ENCODE assay signal across 8 cellular contexts in genomic region chr14:92729632-92730358, GRCh38. TPM values are rescaled to one million over a fixed set of nuclear protein-coding genes. Genes with fewer than 3 reads are reported as not detected.
A peak's percentile ranks its signal among the peaks of the same experiment; 100 is the strongest.
DNase-seq lines count a peak whose midpoint lies in the region; FAIRE-seq and TF ChIP-seq lines count a peak whose summit lies in the region.

No MANE protein-coding gene starts in this region.

- DNase-seq in GM12891 (ENCODE audit: insufficient read length, low spot score) (no peak), H4 (ENCODE audit: low spot score) (peak; percentile 89), NB4 (ENCODE audit: low read depth) (peak; percentile 88), fibroblast of villous mesenchyme (ENCODE audit: low read depth) (peak; percentile 97), transverse colon (no peak), endothelial cell (ENCODE audit: low spot score) (no peak), T-helper 9 cell (no peak), HuH-7.5 (ENCODE audit: low spot score) (no peak)

- intact Hi-C loops in transverse colon (cut with DNase I; ENCODE audit: low total_unique reads) = no loop called here

- no peak for TF ChIP-seq EP300 in transverse colon (IDR thresholded peaks at IDR 0.05; ENCODE audit: low read depth)

- peaks cover 0 to 12% (median 3%) of the 10 kb centered on the region in 4 donors for H3K36me3 ChIP-seq in transverse colon

- no peak overlapping the region for H3K27ac Mint-ChIP-seq in endothelial cell (ENCODE audit: unreplicated experiment)

- no peaks in the 10 kb centered on the region for H3K9me3 ChIP-seq in transverse colon

- peak; percentile 80 for FAIRE-seq in GM12891 (lab: Jason Lieb, UNC)

- no peaks in the 10 kb centered on the region for H3K27me3 ChIP-seq in transverse colon

- H3K36me3 Mint-ChIP-seq in endothelial cell (ENCODE audit: low read depth, unreplicated experiment) = peaks cover 41% of the 10 kb centered on the region

- in situ Hi-C loops in transverse colon (cut with MboI; ENCODE audit: low pct_ligation_motif_present in 1 of 4, low pct_unique_long_range_greater_than_20kb in 1 of 4, low sequenced_read_pairs in 3 of 4) = no loop called here

- H3K4me3 Mint-ChIP-seq in endothelial cell (ENCODE audit: unreplicated experiment) = no peak overlapping the region

- 63 to 64% methylated on average over 8 to 14 of the region's 14 CpGs for WGBS in transverse colon (ENCODE audit: low coverage in 1 of 2), 2 donors

- H3K4me1 Mint-ChIP-seq in endothelial cell (ENCODE audit: unreplicated experiment) = no peaks in the 10 kb centered on the region

- no peak overlapping the region for H3K4me3 ChIP-seq in NB4 (ENCODE audit: low read depth, low read length)
- no peak overlapping the region for H3K4me3 ChIP-seq in fibroblast of villous mesenchyme (ENCODE audit: low read depth, low read length)
- H3K4me3 ChIP-seq in transverse colon = no peak overlapping the region

- H3K9me3 Mint-ChIP-seq in endothelial cell (ENCODE audit: unreplicated experiment) = no peaks in the 10 kb centered on the region

- peaks cover 16 to 29% (median 23%) of the 10 kb centered on the region in 4 donors for H3K4me1 ChIP-seq in transverse colon

- no peaks in the 10 kb centered on the region for H3K27me3 Mint-ChIP-seq in endothelial cell (ENCODE audit: unreplicated experiment)

- TF ChIP-seq POLR2A in GM12891 (IDR thresholded peaks at IDR 0.05; ENCODE audit: low read depth, low read length) (no peak), NB4 (IDR thresholded peaks at IDR 0.05; ENCODE audit: extremely low read depth, insufficient read length) (no peak), transverse colon (IDR thresholded peaks at IDR 0.05) (no peak)

- TF ChIP-seq CTCF in NB4 (IDR thresholded peaks at IDR 0.05; ENCODE audit: low read depth, low read length) (no peak), fibroblast of villous mesenchyme (IDR thresholded peaks at IDR 0.05; ENCODE audit: insufficient read depth, low read depth, low read length) (no peak), transverse colon (IDR thresholded peaks at IDR 0.05) (no peak), endothelial cell (IDR thresholded peaks at IDR 0.05; ENCODE audit: unreplicated experiment) (no peak)

- H3K27ac ChIP-seq in transverse colon = peak overlapping the region in 1 of 4 donors; percentile 38

TF ChIP-seq in GM12891, 5 proteins besides CTCF, POLR2A, EP300 and RAD21:
- TF ChIP-seq SPI1 (IDR thresholded peaks at IDR 0.05; ENCODE audit: low read depth, low read length) (no peak), POLR2AphosphoS5 (IDR thresholded peaks at IDR 0.05; ENCODE audit: low read depth, low read length) (no peak), PAX5 (IDR thresholded peaks at IDR 0.05; ENCODE audit: insufficient read depth, low read length, severe bottlenecking) (no peak), TAF1 (IDR thresholded peaks at IDR 0.05; ENCODE audit: low read depth, low read length) (no peak), POU2F2 (IDR thresholded peaks at IDR 0.05; ENCODE audit: low read depth, low read length) (no peak)

RNA-seq across cellular contexts. Expression of gene LGMN, which starts 18.6 kb away (rescaled TPM):
- polyA plus RNA-seq in GM12891 (2012; ENCODE audit: low read depth, missing spikeins) = 95.1 TPM
- 30.1 and 38.5 TPM in 2 replicates for total RNA-seq in H4 (2014; rRNA removed; shearing (Covaris generic))
- total RNA-seq in fibroblast of villous mesenchyme = 41.5 and 45.7 TPM in 2 replicates
- total RNA-seq in transverse colon = 100 to 1,000 TPM in 1 of 4 donors, 10 to 100 TPM in 3; 26.5 to 103 (median 57.2) TPM
- 97.6 TPM for total RNA-seq in endothelial cell (ENCODE audit: unreplicated experiment)

Comparison
In these comparisons a context has a peak if more than half of its experiments do, and no peak if none do; other contexts are left out.
1. DNase-seq: peak in H4 (single experiment), NB4 (single experiment) and fibroblast of villous mesenchyme (single experiment); none in GM12891 (single experiment), transverse colon (single experiment), endothelial cell (single experiment), T-helper 9 cell (single experiment) and HuH-7.5 (single experiment).